1 cellular context compared by ENCODE assay signal in the genomic region with DNA sequence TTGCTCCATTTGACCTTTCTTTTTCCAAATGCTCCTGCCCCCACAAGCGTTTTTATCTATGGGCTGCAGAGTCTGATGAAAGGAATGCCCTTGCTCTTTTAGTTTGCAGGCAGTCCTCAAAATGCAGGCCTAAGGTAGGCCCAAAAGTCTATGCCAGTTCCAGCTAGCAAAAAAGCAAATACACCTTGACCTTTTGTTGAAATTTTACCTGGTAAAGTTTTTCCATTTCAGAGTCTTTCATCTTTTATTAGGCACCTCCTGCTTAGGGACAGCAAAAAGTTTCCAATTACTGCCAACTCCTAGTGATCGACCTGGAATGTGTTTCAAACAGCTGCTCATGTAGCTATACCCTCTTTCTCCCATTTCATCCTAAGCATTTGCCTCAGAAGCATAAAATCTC.
TF ChIP-seq lines count a peak whose summit lies in the region.

No MANE protein-coding gene starts in this region.

TF ChIP-seq in HepG2, 621 proteins besides CTCF, POLR2A, EP300 and RAD21:
- TF ChIP-seq RELA (CRISPR knock-in tag; IDR thresholded peaks at IDR 0.05) (no peak), NR2F6 (IDR thresholded peaks at IDR 0.05) (no peak), NR2F6 (CRISPR knock-in tag; IDR thresholded peaks at IDR 0.05) (0 out of 2 replicates have a peak, but pooled peaks have one; percentile 6), ZSCAN25 (CRISPR knock-in tag; IDR thresholded peaks at IDR 0.05) (no peak), ZNF772 (CRISPR knock-in tag; IDR thresholded peaks at IDR 0.05) (no peak), PRDM10 (CRISPR knock-in tag; IDR thresholded peaks at IDR 0.05; ENCODE audit: low read depth) (no peak), ZFX (CRISPR knock-in tag; IDR thresholded peaks at IDR 0.05; ENCODE audit: low read depth) (0 out of 2 replicates have a peak, but pooled peaks have one; percentile 41), ZNF816 (CRISPR knock-in tag; IDR thresholded peaks at IDR 0.05; ENCODE audit: borderline replicate concordance) (no peak)
